In genomic region chr20:41360831-41361756, GRCh38 we compare ENCODE assay signal across 17 cellular contexts. TPM values are rescaled to one million over a fixed set of nuclear protein-coding genes. Genes with fewer than 3 reads are reported as not detected.
"Had no signal": no experiment of that assay in that cellular context is flagged by ENCODE, and none has a peak within 500 bp of the region (broad histone marks: within the 10 kb centered on the region; RNA-seq: fewer than 3 reads in every experiment).

No MANE protein-coding gene starts in this region.

- H3K9ac ChIP-seq: parathyroid adenoma had no signal

- FAIRE-seq: small intestine had no signal

- DNase-seq: activated CD4-positive, alpha-beta T cell treated with anti-CD3 and anti-CD28 coated beads for 1 hour; activated CD4-positive, alpha-beta T cell treated with anti-CD3 and anti-CD28 coated beads, Interleukin-2, amount 50 U/mL, for 4 hours; activated naive CD4-positive, alpha-beta T cell; activated naive CD8-positive, alpha-beta T cell treated with anti-CD3 and anti-CD28 coated beads, Interleukin-2, amount 10 ng/mL, durations not matched to agents 7 days and 5 days; activated T-cell treated with anti-CD3 and anti-CD28 coated beads for 4 hours; effector CD8-positive, alpha-beta T cell; foreskin fibroblast; hippocampal formation; naive thymus-derived CD4-positive, alpha-beta T cell; retina; small intestine; stimulated activated CD4-positive, alpha-beta T cell treated with anti-CD3 and anti-CD28 coated beads, Interleukin-4, amount 100 ng/mL, for 4 hours had no signal

- H3K27ac ChIP-seq: coronary artery, parathyroid adenoma, suprapubic skin, upper lobe of left lung, VCaP had no signal

- H3K9me3 ChIP-seq: suprapubic skin, upper lobe of left lung had no signal

- H3K4me3 ChIP-seq: coronary artery, suprapubic skin, upper lobe of left lung had no signal

- ATAC-seq: naive thymus-derived CD4-positive, alpha-beta T cell had no signal

RNA-seq across cellular contexts. Expression of gene EMILIN3, which starts 5.5 kb away (rescaled TPM):
- total RNA-seq: activated naive CD8-positive, alpha-beta T cell treated with anti-CD3 and anti-CD28 coated beads, Interleukin-2, amount 10 ng/mL, durations not matched to agents 7 days and 5 days had no signal
- polyA plus RNA-seq: naive thymus-derived CD4-positive, alpha-beta T cell had no signal
